1 cellular context compared by ENCODE assay signal in genomic region chr11:8639655-8640054, GRCh38.
TF ChIP-seq lines count a peak whose summit lies in the region.

No MANE protein-coding gene starts in this region.

TF ChIP-seq in SK-N-SH, 30 proteins besides CTCF, POLR2A, EP300 and RAD21 (continued from another document):
- no peak for TF ChIP-seq PBX3 (IDR thresholded peaks at IDR 0.05)
- TF ChIP-seq GATA2 (CRISPR knock-in tag; IDR thresholded peaks at IDR 0.05), result peak; percentile 48; the same call in 1 of the 2 replicates
